Comparison of ENCODE assay signal across 1 cellular context in the genomic region with DNA sequence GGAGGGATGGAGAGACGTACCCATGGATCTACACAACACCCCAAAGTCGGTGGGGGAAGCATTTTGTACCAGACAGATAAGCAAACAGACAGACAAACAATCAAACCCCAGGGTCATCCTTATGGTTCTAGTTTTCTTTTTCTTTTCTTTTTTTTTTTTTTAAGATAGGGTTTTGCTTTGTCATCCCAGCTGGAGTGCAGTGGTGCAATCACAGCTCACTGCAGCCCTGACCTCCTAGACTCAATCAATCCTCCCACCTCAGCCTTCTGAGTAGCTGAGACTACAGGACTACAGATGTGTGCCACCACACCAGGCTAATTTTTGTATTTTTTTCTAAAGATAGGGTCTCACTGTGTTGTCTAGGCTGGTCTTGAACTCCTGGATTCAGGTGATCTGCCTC.
TF ChIP-seq lines count a peak whose summit lies in the region.

No MANE protein-coding gene starts in this region.

TF ChIP-seq in K562, 482 proteins besides CTCF, POLR2A, EP300 and RAD21 (continues in another document):
- TF ChIP-seq CBFA2T2 (conservative IDR thresholded peaks at IDR 0.05) (peak; percentile 61), NFIC (IDR thresholded peaks at IDR 0.05) (no peak), ZNF316 (IDR thresholded peaks at IDR 0.05) (peak; percentile 70), MAFF (IDR thresholded peaks at IDR 0.05; ENCODE audit: low read length) (peak; percentile 49), GABPB1 (CRISPR knock-in tag; IDR thresholded peaks at IDR 0.05) (no peak), POLR2H (tag; IDR thresholded peaks at IDR 0.05; ENCODE audit: low read depth) (no peak), CEBPB (tag; IDR thresholded peaks at IDR 0.05) (peak; percentile 81), RCOR1 (IDR thresholded peaks at IDR 0.05; ENCODE audit: borderline replicate concordance in 1 of 2, low read depth in 2 of 2, low read length in 2 of 2) (peak in 1 of 2 experiments; percentile 90; a peak in 2 of 4 replicates), YBX1 (IDR thresholded peaks at IDR 0.05) (no peak), NFIX (CRISPR knock-in tag; IDR thresholded peaks at IDR 0.05; ENCODE audit: low read depth) (no peak), HDAC3 (IDR thresholded peaks at IDR 0.05; ENCODE audit: borderline replicate concordance, partially characterized antibody) (no peak), ZFPM2 (CRISPR knock-in tag; IDR thresholded peaks at IDR 0.05) (no peak), DPF2 (IDR thresholded peaks at IDR 0.05) (no peak), PYGO2 (tag; IDR thresholded peaks at IDR 0.05) (no peak), BACH1 (tag; IDR thresholded peaks at IDR 0.05) (peak; percentile 83), FUS (optimal IDR thresholded peaks at IDR 0.05; ENCODE audit: low read depth, low read length) (no peak), MAFK (IDR thresholded peaks at IDR 0.05; ENCODE audit: low read length) (peak; percentile 32; the same call in 1 of the 2 replicates), HDAC2 (IDR thresholded peaks at IDR 0.05) (peak; percentile 74), PPARD (CRISPR knock-in tag; IDR thresholded peaks at IDR 0.05) (no peak), SAFB2 (IDR thresholded peaks at IDR 0.05; ENCODE audit: borderline replicate concordance, low read depth, low read length, severe bottlenecking) (no peak), C11orf30 (IDR thresholded peaks at IDR 0.05; ENCODE audit: low read depth) (peak; percentile 61; the same call in 1 of the 2 replicates), MTF1 (CRISPR knock-in tag; IDR thresholded peaks at IDR 0.05; ENCODE audit: borderline replicate concordance) (no peak), KDM1A (IDR thresholded peaks at IDR 0.05) (peak; percentile 85 to 86), L3MBTL2 (IDR thresholded peaks at IDR 0.05) (no peak), HDAC1 (IDR thresholded peaks at IDR 0.05) (peak in 1 of 2 experiments; percentile 71; a peak in 2 of 4 replicates), CEBPG (CRISPR knock-in tag; IDR thresholded peaks at IDR 0.05) (no peak), CEBPG (tag; conservative IDR thresholded peaks at IDR 0.05 in 1 of 2, IDR thresholded peaks at IDR 0.05 in 1 of 2) (peak; percentile 71 to 77), ZKSCAN3 (CRISPR knock-in tag; IDR thresholded peaks at IDR 0.05) (no peak)
- TF ChIP-seq, protein P1, sequence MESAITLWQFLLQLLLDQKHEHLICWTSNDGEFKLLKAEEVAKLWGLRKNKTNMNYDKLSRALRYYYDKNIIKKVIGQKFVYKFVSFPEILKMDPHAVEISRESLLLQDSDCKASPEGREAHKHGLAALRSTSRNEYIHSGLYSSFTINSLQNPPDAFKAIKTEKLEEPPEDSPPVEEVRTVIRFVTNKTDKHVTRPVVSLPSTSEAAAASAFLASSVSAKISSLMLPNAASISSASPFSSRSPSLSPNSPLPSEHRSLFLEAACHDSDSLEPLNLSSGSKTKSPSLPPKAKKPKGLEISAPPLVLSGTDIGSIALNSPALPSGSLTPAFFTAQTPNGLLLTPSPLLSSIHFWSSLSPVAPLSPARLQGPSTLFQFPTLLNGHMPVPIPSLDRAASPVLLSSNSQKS (CRISPR knock-in tag; IDR thresholded peaks at IDR 0.05): no peak
- TF ChIP-seq, protein P2, sequence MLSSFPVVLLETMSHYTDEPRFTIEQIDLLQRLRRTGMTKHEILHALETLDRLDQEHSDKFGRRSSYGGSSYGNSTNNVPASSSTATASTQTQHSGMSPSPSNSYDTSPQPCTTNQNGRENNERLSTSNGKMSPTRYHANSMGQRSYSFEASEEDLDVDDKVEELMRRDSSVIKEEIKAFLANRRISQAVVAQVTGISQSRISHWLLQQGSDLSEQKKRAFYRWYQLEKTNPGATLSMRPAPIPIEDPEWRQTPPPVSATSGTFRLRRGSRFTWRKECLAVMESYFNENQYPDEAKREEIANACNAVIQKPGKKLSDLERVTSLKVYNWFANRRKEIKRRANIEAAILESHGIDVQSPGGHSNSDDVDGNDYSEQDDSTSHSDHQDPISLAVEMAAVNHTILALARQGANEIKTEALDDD (IDR thresholded peaks at IDR 0.05): no peak
- TF ChIP-seq, protein P3, sequence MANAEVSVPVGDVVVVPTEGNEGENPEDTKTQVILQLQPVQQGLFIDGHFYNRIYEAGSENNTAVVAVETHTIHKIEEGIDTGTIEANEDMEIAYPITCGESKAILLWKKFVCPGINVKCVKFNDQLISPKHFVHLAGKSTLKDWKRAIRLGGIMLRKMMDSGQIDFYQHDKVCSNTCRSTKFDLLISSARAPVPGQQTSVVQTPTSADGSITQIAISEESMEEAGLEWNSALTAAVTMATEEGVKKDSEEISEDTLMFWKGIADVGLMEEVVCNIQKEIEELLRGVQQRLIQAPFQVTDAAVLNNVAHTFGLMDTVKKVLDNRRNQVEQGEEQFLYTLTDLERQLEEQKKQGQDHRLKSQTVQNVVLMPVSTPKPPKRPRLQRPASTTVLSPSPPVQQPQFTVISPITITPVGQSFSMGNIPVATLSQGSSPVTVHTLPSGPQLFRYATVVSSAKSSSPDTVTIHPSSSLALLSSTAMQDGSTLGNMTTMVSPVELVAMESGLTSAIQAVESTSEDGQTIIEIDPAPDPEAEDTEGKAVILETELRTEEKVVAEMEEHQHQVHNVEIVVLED (CRISPR knock-in tag; IDR thresholded peaks at IDR 0.05): no peak
- TF ChIP-seq, protein P4, sequence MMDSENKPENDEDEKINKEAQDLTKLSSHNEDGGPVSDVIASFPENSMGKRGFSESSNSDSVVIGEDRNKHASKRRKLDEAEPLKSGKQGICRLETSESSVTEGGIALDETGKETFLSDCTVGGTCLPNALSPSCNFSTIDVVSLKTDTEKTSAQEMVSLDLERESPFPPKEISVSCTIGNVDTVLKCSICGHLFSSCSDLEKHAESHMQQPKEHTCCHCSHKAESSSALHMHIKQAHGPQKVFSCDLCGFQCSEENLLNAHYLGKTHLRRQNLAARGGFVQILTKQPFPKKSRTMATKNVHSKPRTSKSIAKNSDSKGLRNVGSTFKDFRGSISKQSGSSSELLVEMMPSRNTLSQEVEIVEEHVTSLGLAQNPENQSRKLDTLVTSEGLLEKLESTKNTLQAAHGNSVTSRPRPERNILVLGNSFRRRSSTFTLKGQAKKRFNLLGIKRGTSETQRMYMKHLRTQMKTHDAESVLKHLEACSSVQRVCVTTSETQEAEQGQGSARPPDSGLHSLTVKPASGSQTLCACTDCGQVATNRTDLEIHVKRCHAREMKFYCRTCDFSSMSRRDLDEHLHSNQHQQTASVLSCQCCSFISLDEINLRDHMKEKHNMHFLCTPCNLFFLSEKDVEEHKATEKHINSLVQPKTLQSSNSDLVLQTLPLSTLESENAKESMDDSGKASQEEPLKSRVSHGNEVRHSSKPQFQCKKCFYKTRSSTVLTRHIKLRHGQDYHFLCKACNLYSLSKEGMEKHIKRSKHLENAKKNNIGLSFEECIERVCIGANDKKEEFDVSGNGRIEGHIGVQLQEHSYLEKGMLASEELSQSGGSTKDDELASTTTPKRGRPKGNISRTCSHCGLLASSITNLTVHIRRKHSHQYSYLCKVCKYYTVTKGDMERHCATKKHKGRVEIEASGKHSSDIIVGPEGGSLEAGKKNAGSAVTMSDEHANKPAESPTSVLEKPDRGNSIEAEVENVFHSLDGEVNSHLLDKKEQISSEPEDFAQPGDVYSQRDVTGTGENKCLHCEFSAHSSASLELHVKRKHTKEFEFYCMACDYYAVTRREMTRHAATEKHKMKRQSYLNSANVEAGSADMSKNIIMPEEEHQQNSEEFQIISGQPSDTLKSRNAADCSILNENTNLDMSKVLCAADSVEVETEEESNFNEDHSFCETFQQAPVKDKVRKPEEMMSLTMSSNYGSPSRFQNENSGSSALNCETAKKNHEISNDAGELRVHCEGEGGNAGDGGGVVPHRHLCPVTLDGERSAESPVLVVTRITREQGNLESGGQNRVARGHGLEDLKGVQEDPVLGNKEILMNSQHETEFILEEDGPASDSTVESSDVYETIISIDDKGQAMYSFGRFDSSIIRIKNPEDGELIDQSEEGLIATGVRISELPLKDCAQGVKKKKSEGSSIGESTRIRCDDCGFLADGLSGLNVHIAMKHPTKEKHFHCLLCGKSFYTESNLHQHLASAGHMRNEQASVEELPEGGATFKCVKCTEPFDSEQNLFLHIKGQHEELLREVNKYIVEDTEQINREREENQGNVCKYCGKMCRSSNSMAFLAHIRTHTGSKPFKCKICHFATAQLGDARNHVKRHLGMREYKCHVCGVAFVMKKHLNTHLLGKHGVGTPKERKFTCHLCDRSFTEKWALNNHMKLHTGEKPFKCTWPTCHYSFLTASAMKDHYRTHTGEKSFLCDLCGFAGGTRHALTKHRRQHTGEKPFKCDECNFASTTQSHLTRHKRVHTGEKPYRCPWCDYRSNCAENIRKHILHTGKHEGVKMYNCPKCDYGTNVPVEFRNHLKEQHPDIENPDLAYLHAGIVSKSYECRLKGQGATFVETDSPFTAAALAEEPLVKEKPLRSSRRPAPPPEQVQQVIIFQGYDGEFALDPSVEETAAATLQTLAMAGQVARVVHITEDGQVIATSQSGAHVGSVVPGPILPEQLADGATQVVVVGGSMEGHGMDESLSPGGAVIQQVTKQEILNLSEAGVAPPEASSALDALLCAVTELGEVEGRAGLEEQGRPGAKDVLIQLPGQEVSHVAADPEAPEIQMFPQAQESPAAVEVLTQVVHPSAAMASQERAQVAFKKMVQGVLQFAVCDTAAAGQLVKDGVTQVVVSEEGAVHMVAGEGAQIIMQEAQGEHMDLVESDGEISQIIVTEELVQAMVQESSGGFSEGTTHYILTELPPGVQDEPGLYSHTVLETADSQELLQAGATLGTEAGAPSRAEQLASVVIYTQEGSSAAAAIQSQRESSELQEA (IDR thresholded peaks at IDR 0.05; ENCODE audit: low read depth): no peak
- TF ChIP-seq, protein P5, sequence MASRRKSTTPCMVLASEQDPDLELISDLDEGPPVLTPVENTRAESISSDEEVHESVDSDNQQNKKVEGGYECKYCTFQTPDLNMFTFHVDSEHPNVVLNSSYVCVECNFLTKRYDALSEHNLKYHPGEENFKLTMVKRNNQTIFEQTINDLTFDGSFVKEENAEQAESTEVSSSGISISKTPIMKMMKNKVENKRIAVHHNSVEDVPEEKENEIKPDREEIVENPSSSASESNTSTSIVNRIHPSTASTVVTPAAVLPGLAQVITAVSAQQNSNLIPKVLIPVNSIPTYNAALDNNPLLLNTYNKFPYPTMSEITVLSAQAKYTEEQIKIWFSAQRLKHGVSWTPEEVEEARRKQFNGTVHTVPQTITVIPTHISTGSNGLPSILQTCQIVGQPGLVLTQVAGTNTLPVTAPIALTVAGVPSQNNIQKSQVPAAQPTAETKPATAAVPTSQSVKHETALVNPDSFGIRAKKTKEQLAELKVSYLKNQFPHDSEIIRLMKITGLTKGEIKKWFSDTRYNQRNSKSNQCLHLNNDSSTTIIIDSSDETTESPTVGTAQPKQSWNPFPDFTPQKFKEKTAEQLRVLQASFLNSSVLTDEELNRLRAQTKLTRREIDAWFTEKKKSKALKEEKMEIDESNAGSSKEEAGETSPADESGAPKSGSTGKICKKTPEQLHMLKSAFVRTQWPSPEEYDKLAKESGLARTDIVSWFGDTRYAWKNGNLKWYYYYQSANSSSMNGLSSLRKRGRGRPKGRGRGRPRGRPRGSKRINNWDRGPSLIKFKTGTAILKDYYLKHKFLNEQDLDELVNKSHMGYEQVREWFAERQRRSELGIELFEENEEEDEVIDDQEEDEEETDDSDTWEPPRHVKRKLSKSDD (conservative IDR thresholded peaks at IDR 0.05; ENCODE audit: low read length): no peak
- TF ChIP-seq, protein P6, sequence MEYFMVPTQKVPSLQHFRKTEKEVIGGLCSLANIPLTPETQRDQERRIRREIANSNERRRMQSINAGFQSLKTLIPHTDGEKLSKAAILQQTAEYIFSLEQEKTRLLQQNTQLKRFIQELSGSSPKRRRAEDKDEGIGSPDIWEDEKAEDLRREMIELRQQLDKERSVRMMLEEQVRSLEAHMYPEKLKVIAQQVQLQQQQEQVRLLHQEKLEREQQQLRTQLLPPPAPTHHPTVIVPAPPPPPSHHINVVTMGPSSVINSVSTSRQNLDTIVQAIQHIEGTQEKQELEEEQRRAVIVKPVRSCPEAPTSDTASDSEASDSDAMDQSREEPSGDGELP (CRISPR knock-in tag; IDR thresholded peaks at IDR 0.05; ENCODE audit: borderline replicate concordance): peak; percentile 72
- TF ChIP-seq, protein P7, sequence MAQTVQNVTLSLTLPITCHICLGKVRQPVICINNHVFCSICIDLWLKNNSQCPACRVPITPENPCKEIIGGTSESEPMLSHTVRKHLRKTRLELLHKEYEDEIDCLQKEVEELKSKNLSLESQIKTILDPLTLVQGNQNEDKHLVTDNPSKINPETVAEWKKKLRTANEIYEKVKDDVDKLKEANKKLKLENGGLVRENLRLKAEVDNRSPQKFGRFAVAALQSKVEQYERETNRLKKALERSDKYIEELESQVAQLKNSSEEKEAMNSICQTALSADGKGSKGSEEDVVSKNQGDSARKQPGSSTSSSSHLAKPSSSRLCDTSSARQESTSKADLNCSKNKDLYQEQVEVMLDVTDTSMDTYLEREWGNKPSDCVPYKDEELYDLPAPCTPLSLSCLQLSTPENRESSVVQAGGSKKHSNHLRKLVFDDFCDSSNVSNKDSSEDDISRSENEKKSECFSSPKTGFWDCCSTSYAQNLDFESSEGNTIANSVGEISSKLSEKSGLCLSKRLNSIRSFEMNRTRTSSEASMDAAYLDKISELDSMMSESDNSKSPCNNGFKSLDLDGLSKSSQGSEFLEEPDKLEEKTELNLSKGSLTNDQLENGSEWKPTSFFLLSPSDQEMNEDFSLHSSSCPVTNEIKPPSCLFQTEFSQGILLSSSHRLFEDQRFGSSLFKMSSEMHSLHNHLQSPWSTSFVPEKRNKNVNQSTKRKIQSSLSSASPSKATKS (CRISPR knock-in tag; IDR thresholded peaks at IDR 0.05): no peak
- TF ChIP-seq, protein P8, sequence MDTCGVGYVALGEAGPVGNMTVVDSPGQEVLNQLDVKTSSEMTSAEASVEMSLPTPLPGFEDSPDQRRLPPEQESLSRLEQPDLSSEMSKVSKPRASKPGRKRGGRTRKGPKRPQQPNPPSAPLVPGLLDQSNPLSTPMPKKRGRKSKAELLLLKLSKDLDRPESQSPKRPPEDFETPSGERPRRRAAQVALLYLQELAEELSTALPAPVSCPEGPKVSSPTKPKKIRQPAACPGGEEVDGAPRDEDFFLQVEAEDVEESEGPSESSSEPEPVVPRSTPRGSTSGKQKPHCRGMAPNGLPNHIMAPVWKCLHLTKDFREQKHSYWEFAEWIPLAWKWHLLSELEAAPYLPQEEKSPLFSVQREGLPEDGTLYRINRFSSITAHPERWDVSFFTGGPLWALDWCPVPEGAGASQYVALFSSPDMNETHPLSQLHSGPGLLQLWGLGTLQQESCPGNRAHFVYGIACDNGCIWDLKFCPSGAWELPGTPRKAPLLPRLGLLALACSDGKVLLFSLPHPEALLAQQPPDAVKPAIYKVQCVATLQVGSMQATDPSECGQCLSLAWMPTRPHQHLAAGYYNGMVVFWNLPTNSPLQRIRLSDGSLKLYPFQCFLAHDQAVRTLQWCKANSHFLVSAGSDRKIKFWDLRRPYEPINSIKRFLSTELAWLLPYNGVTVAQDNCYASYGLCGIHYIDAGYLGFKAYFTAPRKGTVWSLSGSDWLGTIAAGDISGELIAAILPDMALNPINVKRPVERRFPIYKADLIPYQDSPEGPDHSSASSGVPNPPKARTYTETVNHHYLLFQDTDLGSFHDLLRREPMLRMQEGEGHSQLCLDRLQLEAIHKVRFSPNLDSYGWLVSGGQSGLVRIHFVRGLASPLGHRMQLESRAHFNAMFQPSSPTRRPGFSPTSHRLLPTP (IDR thresholded peaks at IDR 0.05; ENCODE audit: borderline replicate concordance, extremely low read depth, insufficient read length): no peak
- TF ChIP-seq, protein P9, sequence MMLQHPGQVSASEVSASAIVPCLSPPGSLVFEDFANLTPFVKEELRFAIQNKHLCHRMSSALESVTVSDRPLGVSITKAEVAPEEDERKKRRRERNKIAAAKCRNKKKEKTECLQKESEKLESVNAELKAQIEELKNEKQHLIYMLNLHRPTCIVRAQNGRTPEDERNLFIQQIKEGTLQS (IDR thresholded peaks at IDR 0.05): 0 out of 2 replicates have a peak, but pooled peaks have one; percentile 21
- TF ChIP-seq, protein P9 (CRISPR knock-in tag; conservative IDR thresholded peaks at IDR 0.05): no peak
